8 cellular contexts compared by ENCODE assay signal in genomic region chrX:154374361-154375155, GRCh38. TPM values are rescaled to one million over a fixed set of nuclear protein-coding genes. Genes with fewer than 3 reads are reported as not detected.
DNase-seq lines count a peak whose midpoint lies in the region; ATAC-seq lines count a peak whose summit lies in the region.

Gene FLNA (minus strand): TSS chrX:154374634. CDS start chrX:154371245, 3,389 bp downstream.

- peaks cover 6% of the 10 kb centered on the region in 2 donors for H3K36me3 Mint-ChIP-seq in stimulated activated naive B cell treated with anti-CD40 and anti-IgM and Interleukin-4, amounts not matched to agents 10 μg/mL and 1 μg/mL and 100 μg/mL, for 72 hours

- ATAC-seq in stimulated activated naive B cell treated with anti-CD40 and anti-IgM and Interleukin-4, amounts not matched to agents 10 μg/mL and 1 μg/mL and 100 μg/mL, for 72 hours (replicated peaks): no peak
- ATAC-seq in GM19452 (IDR thresholded peaks at IDR 0.05; ENCODE audit: unreplicated experiment): no peak

- DNase-seq in DMS79 treated with DMSO at 0.1 percent for 48 hours (lab: John Stamatoyannopoulos, UW) (peak; percentile 13), DMS79 (lab: John Stamatoyannopoulos, UW) (no peak), NCI-H460 (ENCODE audit: extremely low read depth, low read depth) (no peak), caudate nucleus (lab: John Stamatoyannopoulos, UW) (peak in 5 of 61 donors; percentile 9 to 46 (median 32)), left kidney (ENCODE audit: low read depth, low spot score) (peak; percentile 58)
- no peak for DNase-seq in stimulated activated naive B cell treated with anti-CD40 and anti-IgM and Interleukin-4, amounts not matched to agents 10 μg/mL and 1 μg/mL and 100 μg/mL, for 72 hours
- DNase-seq in activated CD4-positive, CD25-positive, alpha-beta regulatory T cell (lab: John Stamatoyannopoulos, UW): no peak

- peak within 1 kb of the TSS; percentile 42 for H3K27ac Mint-ChIP-seq in stimulated activated naive B cell treated with anti-CD40 and anti-IgM and Interleukin-4, amounts not matched to agents 10 μg/mL and 1 μg/mL and 100 μg/mL, for 72 hours

- H3K4me1 Mint-ChIP-seq in stimulated activated naive B cell treated with anti-CD40 and anti-IgM and Interleukin-4, amounts not matched to agents 10 μg/mL and 1 μg/mL and 100 μg/mL, for 72 hours: peaks cover 15 to 23% of the 10 kb centered on the region in 2 donors

- no peaks in the 10 kb centered on the region for H3K9me3 Mint-ChIP-seq in stimulated activated naive B cell treated with anti-CD40 and anti-IgM and Interleukin-4, amounts not matched to agents 10 μg/mL and 1 μg/mL and 100 μg/mL, for 72 hours

- H3K27ac ChIP-seq in caudate nucleus (ENCODE audit: low read depth, low read length): peak within 1 kb of the TSS; percentile 36

- H3K27me3 Mint-ChIP-seq in stimulated activated naive B cell treated with anti-CD40 and anti-IgM and Interleukin-4, amounts not matched to agents 10 μg/mL and 1 μg/mL and 100 μg/mL, for 72 hours: no peaks in the 10 kb centered on the region

- peak within 1 kb of the TSS; percentile 70 to 83 for H3K4me3 Mint-ChIP-seq in stimulated activated naive B cell treated with anti-CD40 and anti-IgM and Interleukin-4, amounts not matched to agents 10 μg/mL and 1 μg/mL and 100 μg/mL, for 72 hours

RNA-seq across cellular contexts. Expression of gene FLNA, which starts in this region (rescaled TPM):
- 901 and 1,031 TPM in 2 replicates for total RNA-seq in NCI-H460 (2014; rRNA removed; shearing (Covaris generic))
- 755 and 1,079 TPM in 2 replicates for polyA plus RNA-seq in NCI-H460 (2014; cell fraction: nucleus; rRNA removed)

Comparison
In these comparisons a context has a peak if more than half of its experiments do, and no peak if none do; other contexts are left out.
1. DNase-seq: peak in DMS79 treated with DMSO at 0.1 percent for 48 hours (single experiment) and left kidney (single experiment); none in DMS79 (single experiment), NCI-H460 (single experiment), stimulated activated naive B cell treated with anti-CD40 and anti-IgM and Interleukin-4, amounts not matched to agents 10 μg/mL and 1 μg/mL and 100 μg/mL, for 72 hours (single experiment) and activated CD4-positive, CD25-positive, alpha-beta regulatory T cell (0 of 4).